21 cellular contexts compared by ENCODE assay signal in genomic region chr17:73826872-73827228, GRCh38.
"Had no signal": no experiment of that assay in that cellular context is flagged by ENCODE, and none has a peak within 500 bp of the region (broad histone marks: within the 10 kb centered on the region; RNA-seq: fewer than 3 reads in every experiment).

No MANE protein-coding gene starts in this region.

- H3K4me3 Mint-ChIP-seq: activated CD8-positive, alpha-beta T cell treated with anti-CD3 and anti-CD28 coated beads, Interleukin-2, amount 10 ng/mL, durations not matched to agents 7 days and 5 days; activated naive CD8-positive, alpha-beta T cell; stimulated activated effector memory CD8-positive, alpha-beta T cell treated with anti-CD3 and anti-CD28 coated beads, Interleukin-12 subunit alpha, Interleukin-12 subunit beta, amount 100 ng/mL, for 72 hours had no signal

- H3K27ac Mint-ChIP-seq: activated naive CD8-positive, alpha-beta T cell had no signal

- FAIRE-seq: keratinocyte had no signal

- H3K27me3 Mint-ChIP-seq: activated naive CD8-positive, alpha-beta T cell had no signal

- H3K4me1 ChIP-seq: body of pancreas, uterus had no signal

- H3K36me3 Mint-ChIP-seq: activated naive CD8-positive, alpha-beta T cell; naive thymus-derived CD8-positive, alpha-beta T cell; stimulated activated effector memory CD8-positive, alpha-beta T cell treated with anti-CD3 and anti-CD28 coated beads, Interleukin-12 subunit alpha, Interleukin-12 subunit beta, amount 100 ng/mL, for 72 hours had no signal

- H3K27me3 ChIP-seq: body of pancreas, colonic mucosa, left lung, thyroid gland, uterus had no signal

- H3K36me3 ChIP-seq: colonic mucosa, esophagus muscularis mucosa, left lung, thyroid gland, uterus, WERI-Rb-1 had no signal

- H3K9me3 Mint-ChIP-seq: naive thymus-derived CD8-positive, alpha-beta T cell; stimulated activated effector memory CD8-positive, alpha-beta T cell treated with anti-CD3 and anti-CD28 coated beads, Interleukin-12 subunit alpha, Interleukin-12 subunit beta, amount 100 ng/mL, for 72 hours had no signal

- H3K9me3 ChIP-seq: body of pancreas, colonic mucosa, esophagus muscularis mucosa, left lung, mucosa of descending colon, thyroid gland, uterus had no signal

- H3K27ac ChIP-seq: body of pancreas, esophagus muscularis mucosa, hepatocyte, uterus, WERI-Rb-1 had no signal

- DNase-seq: activated CD8-positive, alpha-beta memory T cell treated with anti-CD3 and anti-CD28 coated beads, Interleukin-2, amount 50 U/mL, for 4 hours; activated CD8-positive, alpha-beta T cell treated with anti-CD3 and anti-CD28 coated beads, Interleukin-2, amount 10 ng/mL, durations not matched to agents 7 days and 5 days; amniotic stem cell; body of pancreas; caudate nucleus; colonic mucosa; left lung; naive thymus-derived CD8-positive, alpha-beta T cell; nucleus accumbens; retina; stimulated activated CD4-positive, alpha-beta T cell treated with anti-CD3 and anti-CD28 coated beads, Interleukin-12 subunit alpha, Interleukin-12 subunit beta, amount 100 ng/mL, for 4 hours; stimulated activated CD4-positive, alpha-beta T cell treated with anti-CD3 and anti-CD28 coated beads, Interleukin-2, amount 100 ng/mL, for 24 hours; thyroid gland; uterus; WERI-Rb-1 had no signal

- ATAC-seq: activated CD8-positive, alpha-beta T cell treated with anti-CD3 and anti-CD28 coated beads, Interleukin-2, amount 10 ng/mL, durations not matched to agents 7 days and 5 days; body of pancreas; naive thymus-derived CD8-positive, alpha-beta T cell had no signal

- H2AFZ ChIP-seq: hepatocyte had no signal

- H3K79me2 ChIP-seq: hepatocyte had no signal

- H3K4me3 ChIP-seq: body of pancreas, colonic mucosa, esophagus muscularis mucosa, hepatocyte, left lung, mucosa of descending colon, thyroid gland, uterus had no signal

- H3K4me2 ChIP-seq: hepatocyte had no signal
